8 cellular contexts compared by ENCODE assay signal in the genomic region with DNA sequence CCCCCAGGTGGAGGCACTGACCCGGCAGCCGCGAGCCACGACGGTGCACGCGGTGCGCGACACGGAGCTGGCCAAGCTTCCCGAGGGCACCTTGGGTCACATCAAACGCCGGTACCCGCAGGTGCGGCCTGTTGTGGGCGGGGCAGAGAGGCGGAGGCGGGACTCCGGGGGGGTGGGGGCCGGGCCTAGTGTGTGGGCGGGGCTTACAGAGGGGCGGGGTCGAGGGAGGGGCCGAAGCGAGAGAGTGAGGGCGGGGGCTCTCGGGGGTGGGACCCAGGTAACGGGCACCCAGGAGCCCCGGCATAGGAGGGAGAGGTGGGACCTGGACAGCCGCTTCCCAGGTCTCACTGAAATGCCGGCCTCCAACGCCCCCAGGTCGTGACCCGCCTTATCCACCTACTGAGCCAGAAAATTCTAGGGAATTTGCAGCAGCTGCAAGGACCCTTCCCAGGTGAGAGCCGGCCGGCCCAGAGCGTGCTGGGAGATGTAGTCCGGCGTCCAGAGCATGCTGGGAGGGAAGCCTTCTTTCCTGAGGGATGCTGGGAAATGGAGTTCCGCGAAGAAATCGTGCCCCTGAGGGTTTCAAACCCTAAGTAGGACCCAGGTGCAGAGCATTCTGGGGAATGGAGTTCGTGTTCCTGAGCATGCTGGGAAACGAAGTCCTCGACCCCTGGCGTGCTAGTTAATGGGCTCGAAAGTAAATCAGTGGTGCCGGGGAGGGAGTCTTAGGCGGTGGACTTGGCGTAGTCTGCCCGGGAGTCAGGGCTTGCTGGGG. TPM values are rescaled to one million over a fixed set of nuclear protein-coding genes. Genes with fewer than 3 reads are reported as not detected.
DNase-seq lines count a peak whose midpoint lies in the region; ATAC-seq and TF ChIP-seq lines count a peak whose summit lies in the region.

No MANE protein-coding gene starts in this region.

- no peak overlapping the region for H3K4me3 ChIP-seq in CD8-positive, alpha-beta T cell (ENCODE audit: low read depth, low read length)
- peak overlapping the region; percentile 60 for H3K4me3 ChIP-seq in HUES64 (ENCODE audit: low read length)
- H3K4me3 ChIP-seq in heart right ventricle = peak overlapping the region in 8 of 10 donors; percentile 10 to 45 (median 41)
- no peak overlapping the region for H3K4me3 ChIP-seq in parathyroid adenoma (ENCODE audit: low read depth, low read length)

- POLR2A ChIA-PET in CD8-positive, alpha-beta T cell (lab: Charles Lee) = no interaction called here

- WGBS in HUES64 = 24% methylated on average over 51 of the region's 51 CpGs
- WGBS in heart right ventricle, 2 donors = 28 to 35% methylated on average over 44 to 51 of the region's 51 CpGs

- peak in 3 of 7 experiments; percentile 24 to 46 (median 36) for DNase-seq in CD8-positive, alpha-beta T cell
- DNase-seq in activated naive CD8-positive, alpha-beta T cell treated with anti-CD3 and anti-CD28 coated beads for 36 hours = peak; percentile 52
- DNase-seq in heart right ventricle = peak; percentile 69 to 74
- no peak for DNase-seq in NCI-H446 treated with DMSO at 0.1 percent for 48 hours (lab: John Stamatoyannopoulos, UW)

- peak; percentile 84 for ATAC-seq in CD8-positive, alpha-beta T cell
- peak; percentile 92 to 96 (median 94) for ATAC-seq in heart right ventricle
- no peak for ATAC-seq in GM21423 (IDR thresholded peaks at IDR 0.05; ENCODE audit: unreplicated experiment)
- ATAC-seq in HG02610 (IDR thresholded peaks at IDR 0.05; ENCODE audit: unreplicated experiment) = no peak

- peak overlapping the region; percentile 46 for H2AFZ ChIP-seq in parathyroid adenoma

- no peak for TF ChIP-seq CTCF in CD8-positive, alpha-beta T cell (IDR thresholded peaks at IDR 0.05)
- TF ChIP-seq CTCF in heart right ventricle (IDR thresholded peaks at IDR 0.05) = no peak
- TF ChIP-seq CTCF in parathyroid adenoma (IDR thresholded peaks at IDR 0.05) = no peak

- intact Hi-C loops in CD8-positive, alpha-beta T cell (cut with DNase I, micrococcal nuclease) = no loop called here
- intact Hi-C loops in heart right ventricle (cut with DNase I) = loop anchor here in 1 of 10 donors (1.0 kb wide), 1 partner anchor 16 kb away; the partner anchor contains the start of gene PNPLA6

- no peaks in the 10 kb centered on the region for H3K4me1 ChIP-seq in CD8-positive, alpha-beta T cell (ENCODE audit: insufficient read depth, low read length)
- H3K4me1 ChIP-seq in HUES64 (ENCODE audit: insufficient read depth, low read length) (no peaks in the 10 kb centered on the region), heart right ventricle (peaks cover 0 to 7% (median 0%) of the 10 kb centered on the region in 9 donors), parathyroid adenoma (peaks cover 2% of the 10 kb centered on the region)

- no peak overlapping the region for H3K4me2 ChIP-seq in parathyroid adenoma (ENCODE audit: low read length)

- no peak overlapping the region for H3K27ac ChIP-seq in CD8-positive, alpha-beta T cell (ENCODE audit: low read depth, low read length)
- H3K27ac ChIP-seq in HUES64 (ENCODE audit: low read depth, low read length) = peak overlapping the region; percentile 66; the same call in 1 of the 2 replicates
- H3K27ac ChIP-seq in heart right ventricle = peak overlapping the region in 1 of 10 donors; percentile 10
- H3K27ac ChIP-seq in parathyroid adenoma = no peak overlapping the region

- H3K79me2 ChIP-seq in parathyroid adenoma = no peaks in the 10 kb centered on the region

- H3K4me1 Mint-ChIP-seq in CD8-positive, alpha-beta T cell (ENCODE audit: low read depth) = peaks cover 8% of the 10 kb centered on the region
- H3K4me1 Mint-ChIP-seq in activated naive CD8-positive, alpha-beta T cell treated with anti-CD3 and anti-CD28 coated beads for 36 hours = peaks cover 11% of the 10 kb centered on the region

- H3K9me3 Mint-ChIP-seq in CD8-positive, alpha-beta T cell = no peaks in the 10 kb centered on the region
- no peaks in the 10 kb centered on the region for H3K9me3 Mint-ChIP-seq in activated naive CD8-positive, alpha-beta T cell treated with anti-CD3 and anti-CD28 coated beads for 36 hours

- H3K27ac Mint-ChIP-seq in CD8-positive, alpha-beta T cell = no peak overlapping the region
- H3K27ac Mint-ChIP-seq in activated naive CD8-positive, alpha-beta T cell treated with anti-CD3 and anti-CD28 coated beads for 36 hours = no peak overlapping the region

- peaks cover 46% of the 10 kb centered on the region for H3K36me3 Mint-ChIP-seq in CD8-positive, alpha-beta T cell
- peaks cover 14% of the 10 kb centered on the region for H3K36me3 Mint-ChIP-seq in activated naive CD8-positive, alpha-beta T cell treated with anti-CD3 and anti-CD28 coated beads for 36 hours

- no peak overlapping the region for H3K9ac ChIP-seq in HUES64 (ENCODE audit: low read depth, low read length)
- no peak overlapping the region for H3K9ac ChIP-seq in parathyroid adenoma

- H3K27me3 ChIP-seq in CD8-positive, alpha-beta T cell (ENCODE audit: insufficient read depth, low read length) = no peaks in the 10 kb centered on the region
- H3K27me3 ChIP-seq in HUES64 (ENCODE audit: insufficient read depth, low read length) = no peaks in the 10 kb centered on the region
- H3K27me3 ChIP-seq in heart right ventricle = no peaks in the 10 kb centered on the region
- H3K27me3 ChIP-seq in parathyroid adenoma (ENCODE audit: control insufficient read depth, insufficient read depth, low read length) = no peaks in the 10 kb centered on the region

- H3K9me3 ChIP-seq in CD8-positive, alpha-beta T cell (ENCODE audit: low read length) = no peaks in the 10 kb centered on the region
- H3K9me3 ChIP-seq in HUES64 (ENCODE audit: insufficient read depth, low read depth, low read length) (no peaks in the 10 kb centered on the region), heart right ventricle (no peaks in the 10 kb centered on the region), parathyroid adenoma (ENCODE audit: control insufficient read depth, low read length) (no peaks in the 10 kb centered on the region)

- peaks cover 5% of the 10 kb centered on the region for H3K36me3 ChIP-seq in CD8-positive, alpha-beta T cell (ENCODE audit: insufficient read depth, low read length)
- H3K36me3 ChIP-seq in HUES64 (ENCODE audit: insufficient read depth, low read length) = peaks cover 15% of the 10 kb centered on the region
- peaks cover 0 to 69% (median 20%) of the 10 kb centered on the region in 9 donors for H3K36me3 ChIP-seq in heart right ventricle
- no peaks in the 10 kb centered on the region for H3K36me3 ChIP-seq in parathyroid adenoma (ENCODE audit: control insufficient read depth, insufficient read depth, low read length)

- CTCF ChIA-PET in CD8-positive, alpha-beta T cell (lab: Charles Lee) = interaction anchor here (1.1 kb wide), 1 partner anchor 17 kb away, joined by 3 read pairs; no protein-coding TSS in a partner anchor

- no peak overlapping the region for H3K4me3 Mint-ChIP-seq in CD8-positive, alpha-beta T cell
- no peak overlapping the region for H3K4me3 Mint-ChIP-seq in activated naive CD8-positive, alpha-beta T cell treated with anti-CD3 and anti-CD28 coated beads for 36 hours

- no peaks in the 10 kb centered on the region for H3K27me3 Mint-ChIP-seq in CD8-positive, alpha-beta T cell (ENCODE audit: low read depth)
- no peaks in the 10 kb centered on the region for H3K27me3 Mint-ChIP-seq in activated naive CD8-positive, alpha-beta T cell treated with anti-CD3 and anti-CD28 coated beads for 36 hours

RNA-seq across cellular contexts. Expression of gene PNPLA6, which starts 15.7 kb away (rescaled TPM):
- 10 to 100 TPM; 76.5 to 81.3 TPM for total RNA-seq in CD8-positive, alpha-beta T cell
- 59.8 TPM for polyA plus RNA-seq in HUES64 (2013, experiment 1 of 2)
- 63.3 TPM for polyA plus RNA-seq in HUES64 (2013, experiment 2 of 2)
- total RNA-seq in activated naive CD8-positive, alpha-beta T cell treated with anti-CD3 and anti-CD28 coated beads for 36 hours = 10 to 100 TPM; 67.8 to 68.5 TPM
- 10 to 100 TPM; 33.9 to 73.8 (median 41.6) TPM for total RNA-seq in heart right ventricle
- polyA plus RNA-seq in heart right ventricle = 10 to 100 TPM; 34.1 to 57.0 TPM

RNA-seq across cellular contexts. Expression of gene MCOLN1, which starts 28.8 kb away (rescaled TPM):
- 10 to 100 TPM in 1 of 2 experiments, 1 to 10 TPM in 1; 9.0 to 13.3 TPM for total RNA-seq in CD8-positive, alpha-beta T cell
- polyA plus RNA-seq in HUES64 (2013, experiment 1 of 2) = 13.7 TPM
- polyA plus RNA-seq in HUES64 (2013, experiment 2 of 2) = 9.6 TPM
- total RNA-seq in activated naive CD8-positive, alpha-beta T cell treated with anti-CD3 and anti-CD28 coated beads for 36 hours = 10 to 100 TPM; 12.3 to 12.4 TPM
- 10 to 100 TPM; 10.4 to 29.1 (median 13.4) TPM for total RNA-seq in heart right ventricle
- 10 to 100 TPM; 20.8 to 34.9 TPM for polyA plus RNA-seq in heart right ventricle

RNA-seq across cellular contexts. Expression of gene ZNF358, which starts 35.3 kb away (rescaled TPM):
- total RNA-seq in CD8-positive, alpha-beta T cell = 1 to 10 TPM; 7.1 to 9.0 TPM
- 39.2 TPM for polyA plus RNA-seq in HUES64 (2013, experiment 1 of 2)
- 51.6 TPM for polyA plus RNA-seq in HUES64 (2013, experiment 2 of 2)
- total RNA-seq in activated naive CD8-positive, alpha-beta T cell treated with anti-CD3 and anti-CD28 coated beads for 36 hours = 1 to 10 TPM; 6.5 to 7.3 TPM
- total RNA-seq in heart right ventricle = 100 to 1,000 TPM in 1 of 10 donors, 10 to 100 TPM in 9; 67.7 to 104 (median 76.5) TPM
- 100 to 1,000 TPM in 1 of 2 donors, 10 to 100 TPM in 1; 61.4 to 167 TPM for polyA plus RNA-seq in heart right ventricle

RNA-seq across cellular contexts. Expression of gene CAMSAP3, which starts 44.5 kb away (rescaled TPM):
- under 1 TPM; 0.28 to 0.33 TPM for total RNA-seq in CD8-positive, alpha-beta T cell
- 12.5 TPM for polyA plus RNA-seq in HUES64 (2013, experiment 1 of 2)
- 11.5 TPM for polyA plus RNA-seq in HUES64 (2013, experiment 2 of 2)
- under 1 TPM; 0.50 to 0.52 TPM for total RNA-seq in activated naive CD8-positive, alpha-beta T cell treated with anti-CD3 and anti-CD28 coated beads for 36 hours
- total RNA-seq in heart right ventricle = 1 to 10 TPM in 1 of 10 donors, under 1 TPM in 9; 0.13 to 2.0 (median 0.30) TPM
- under 1 TPM; 0.03 to 0.37 TPM for polyA plus RNA-seq in heart right ventricle

Comparison
In these comparisons a context has a peak if more than half of its experiments do, and no peak if none do; other contexts are left out.
1. ATAC-seq: peak in CD8-positive, alpha-beta T cell (single experiment) and heart right ventricle (8 of 8); none in GM21423 (single experiment) and HG02610 (single experiment).
2. H3K4me3 ChIP-seq: peak in HUES64 (single experiment) and heart right ventricle (8 of 10); none in CD8-positive, alpha-beta T cell (single experiment) and parathyroid adenoma (single experiment).
3. RNA of gene ZNF358, which starts 35.3 kb away (total RNA-seq): 67.7 to 104 TPM in heart right ventricle; 7.1 to 9.0 TPM in CD8-positive, alpha-beta T cell and 6.5 to 7.3 TPM in activated naive CD8-positive, alpha-beta T cell treated with anti-CD3 and anti-CD28 coated beads for 36 hours; every median in the first group is over 4 times any median in the second.